11 cellular contexts compared by ENCODE assay signal in genomic region chr13:76711515-76712182, GRCh38.
DNase-seq lines count a peak whose midpoint lies in the region.
"Had no signal": no experiment of that assay in that cellular context is flagged by ENCODE, and none has a peak within 500 bp of the region (broad histone marks: within the 10 kb centered on the region; RNA-seq: fewer than 3 reads in every experiment).

No MANE protein-coding gene starts in this region.

- H3K4me1 Mint-ChIP-seq in activated T-helper 1 cell treated with anti-CD3 and anti-CD28 coated beads, Interleukin-12 subunit alpha, Interleukin-12 subunit beta, Interleukin-2, Interleukin-4 antibody, amounts not matched to agents 30 ng/mL and 10 ng/mL and 1 ng/mL, durations not matched to agents 14 hours and 24 hours and 36 hours (ENCODE audit: low read depth) = no peaks in the 10 kb centered on the region
- H3K4me1 Mint-ChIP-seq: naive thymus-derived CD8-positive, alpha-beta T cell; stimulated activated naive B cell treated with anti-CD40 and anti-IgM and Interleukin-4, amounts not matched to agents 10 μg/mL and 1 μg/mL and 100 μg/mL, for 72 hours had no signal

- H3K36me3 Mint-ChIP-seq in activated T-helper 1 cell treated with anti-CD3 and anti-CD28 coated beads, Interleukin-12 subunit alpha, Interleukin-12 subunit beta, Interleukin-2, Interleukin-4 antibody, amounts not matched to agents 30 ng/mL and 10 ng/mL and 1 ng/mL, durations not matched to agents 14 hours and 24 hours and 36 hours (ENCODE audit: low read depth) = no peaks in the 10 kb centered on the region
- H3K36me3 Mint-ChIP-seq: naive thymus-derived CD8-positive, alpha-beta T cell; stimulated activated naive B cell treated with anti-CD40 and anti-IgM and Interleukin-4, amounts not matched to agents 10 μg/mL and 1 μg/mL and 100 μg/mL, for 72 hours had no signal

- no peak overlapping the region for H3K4me3 Mint-ChIP-seq in activated T-helper 1 cell treated with anti-CD3 and anti-CD28 coated beads, Interleukin-12 subunit alpha, Interleukin-12 subunit beta, Interleukin-2, Interleukin-4 antibody, amounts not matched to agents 30 ng/mL and 10 ng/mL and 1 ng/mL, durations not matched to agents 14 hours and 24 hours and 36 hours
- H3K4me3 Mint-ChIP-seq: naive thymus-derived CD8-positive, alpha-beta T cell; stimulated activated naive B cell treated with anti-CD40 and anti-IgM and Interleukin-4, amounts not matched to agents 10 μg/mL and 1 μg/mL and 100 μg/mL, for 72 hours had no signal

- no peak overlapping the region for H3K27ac Mint-ChIP-seq in activated T-helper 1 cell treated with anti-CD3 and anti-CD28 coated beads, Interleukin-12 subunit alpha, Interleukin-12 subunit beta, Interleukin-2, Interleukin-4 antibody, amounts not matched to agents 30 ng/mL and 10 ng/mL and 1 ng/mL, durations not matched to agents 14 hours and 24 hours and 36 hours
- H3K27ac Mint-ChIP-seq: stimulated activated naive B cell treated with anti-CD40 and anti-IgM and Interleukin-4, amounts not matched to agents 10 μg/mL and 1 μg/mL and 100 μg/mL, for 72 hours had no signal

- H3K9me3 Mint-ChIP-seq in activated T-helper 1 cell treated with anti-CD3 and anti-CD28 coated beads, Interleukin-12 subunit alpha, Interleukin-12 subunit beta, Interleukin-2, Interleukin-4 antibody, amounts not matched to agents 30 ng/mL and 10 ng/mL and 1 ng/mL, durations not matched to agents 14 hours and 24 hours and 36 hours = no peaks in the 10 kb centered on the region
- H3K9me3 Mint-ChIP-seq: naive thymus-derived CD8-positive, alpha-beta T cell; stimulated activated naive B cell treated with anti-CD40 and anti-IgM and Interleukin-4, amounts not matched to agents 10 μg/mL and 1 μg/mL and 100 μg/mL, for 72 hours had no signal

- peak; percentile 79 for DNase-seq in A172 (ENCODE audit: low spot score)
- DNase-seq in MV-4-11 (lab: John Stamatoyannopoulos, UW) = peak; percentile 98
- peak; percentile 95 for DNase-seq in dedifferentiated amniotic fluid mesenchymal stem cell (ENCODE audit: extremely low spot score)
- peak; percentile 23 for DNase-seq in middle frontal gyrus (ENCODE audit: extremely low spot score, low spot score)
- no peak for DNase-seq in KG1 (lab: John Stamatoyannopoulos, UW)
- DNase-seq in activated T-helper 1 cell treated with anti-CD3 and anti-CD28 coated beads, Interleukin-12 subunit alpha, Interleukin-12 subunit beta, Interleukin-2, Interleukin-4 antibody, amounts not matched to agents 30 ng/mL and 10 ng/mL and 1 ng/mL, durations not matched to agents 14 hours and 24 hours and 36 hours (ENCODE audit: low spot score) = no peak
- no peak for DNase-seq in NCI-H1436 (lab: John Stamatoyannopoulos, UW)
- no peak for DNase-seq in NCI-H1105 (lab: John Stamatoyannopoulos, UW)
- DNase-seq: central memory CD4-positive, alpha-beta T cell; naive thymus-derived CD8-positive, alpha-beta T cell; stimulated activated naive B cell treated with anti-CD40 and anti-IgM and Interleukin-4, amounts not matched to agents 10 μg/mL and 1 μg/mL and 100 μg/mL, for 72 hours had no signal

- intact Hi-C loops in activated T-helper 1 cell treated with anti-CD3 and anti-CD28 coated beads, Interleukin-12 subunit alpha, Interleukin-12 subunit beta, Interleukin-2, Interleukin-4 antibody, amounts not matched to agents 30 ng/mL and 10 ng/mL and 1 ng/mL, durations not matched to agents 14 hours and 24 hours and 36 hours (cut with micrococcal nuclease) = no loop called here

- no peaks in the 10 kb centered on the region for H3K27me3 Mint-ChIP-seq in activated T-helper 1 cell treated with anti-CD3 and anti-CD28 coated beads, Interleukin-12 subunit alpha, Interleukin-12 subunit beta, Interleukin-2, Interleukin-4 antibody, amounts not matched to agents 30 ng/mL and 10 ng/mL and 1 ng/mL, durations not matched to agents 14 hours and 24 hours and 36 hours (ENCODE audit: insufficient read depth)
- H3K27me3 Mint-ChIP-seq: naive thymus-derived CD8-positive, alpha-beta T cell; stimulated activated naive B cell treated with anti-CD40 and anti-IgM and Interleukin-4, amounts not matched to agents 10 μg/mL and 1 μg/mL and 100 μg/mL, for 72 hours had no signal

Comparison
In these comparisons a context has a peak if more than half of its experiments do, and no peak if none do; other contexts are left out.
1. DNase-seq: peak in A172 (single experiment), MV-4-11 (single experiment), dedifferentiated amniotic fluid mesenchymal stem cell (single experiment) and middle frontal gyrus (single experiment); none in KG1 (single experiment), activated T-helper 1 cell treated with anti-CD3 and anti-CD28 coated beads, Interleukin-12 subunit alpha, Interleukin-12 subunit beta, Interleukin-2, Interleukin-4 antibody, amounts not matched to agents 30 ng/mL and 10 ng/mL and 1 ng/mL, durations not matched to agents 14 hours and 24 hours and 36 hours (single experiment), NCI-H1436 (single experiment) and NCI-H1105 (single experiment).